1 cellular context compared by ENCODE assay signal in genomic region chr17:64496786-64497564, GRCh38.
A peak's percentile ranks its signal among the peaks of the same experiment; 100 is the strongest.
TF ChIP-seq lines count a peak whose summit lies in the region.

POLG2 (minus strand) TSS chr17:64497054; CDS start chr17:64496968, 86 bp downstream.

TF ChIP-seq in HepG2, 621 proteins besides CTCF, POLR2A, EP300 and RAD21 (continued from another document and continues in another):
- no peak for TF ChIP-seq HNF1A (IDR thresholded peaks at IDR 0.05; ENCODE audit: low read depth)
- TF ChIP-seq HNF1A (CRISPR knock-in tag; IDR thresholded peaks at IDR 0.05; ENCODE audit: borderline replicate concordance), result no peak; the same call in 1 of the 2 replicates
- peak; percentile 40 for TF ChIP-seq RXRB (CRISPR knock-in tag; IDR thresholded peaks at IDR 0.05; ENCODE audit: borderline replicate concordance)
- TF ChIP-seq ZSCAN29 (CRISPR knock-in tag; conservative IDR thresholded peaks at IDR 0.05), result peak; percentile 89
- TF ChIP-seq THRA (CRISPR knock-in tag; IDR thresholded peaks at IDR 0.05; ENCODE audit: borderline replicate concordance), result no peak
- no peak for TF ChIP-seq PHB2 (IDR thresholded peaks at IDR 0.05; ENCODE audit: partially characterized antibody)
- peak; percentile 85; the same call in 1 of the 2 replicates for TF ChIP-seq HDAC6 (IDR thresholded peaks at IDR 0.05; ENCODE audit: low read depth, low read length)
- peak; percentile 91 for TF ChIP-seq ZNF441 (CRISPR knock-in tag; IDR thresholded peaks at IDR 0.05; ENCODE audit: borderline replicate concordance)
- TF ChIP-seq ZNF383 (CRISPR knock-in tag; IDR thresholded peaks at IDR 0.05; ENCODE audit: borderline replicate concordance), result no peak
- peak; percentile 59; the same call in 1 of the 2 replicates for TF ChIP-seq ZNF160 (CRISPR knock-in tag; IDR thresholded peaks at IDR 0.05)
- TF ChIP-seq HIC2 (CRISPR knock-in tag; IDR thresholded peaks at IDR 0.05; ENCODE audit: low read depth), result no peak
- peak; percentile 87 for TF ChIP-seq ZFX (CRISPR knock-in tag; IDR thresholded peaks at IDR 0.05; ENCODE audit: low read depth)
- TF ChIP-seq TFAP4 (IDR thresholded peaks at IDR 0.05; ENCODE audit: borderline replicate concordance, low read depth), result no peak; the same call in 1 of the 2 replicates
- no peak; the same call in 1 of the 2 replicates for TF ChIP-seq KDM1A (CRISPR knock-in tag; IDR thresholded peaks at IDR 0.05)
- no peak for TF ChIP-seq BCL6 (CRISPR knock-in tag; IDR thresholded peaks at IDR 0.05)
- peak; percentile 89 for TF ChIP-seq NR2C2 (CRISPR knock-in tag; IDR thresholded peaks at IDR 0.05; ENCODE audit: borderline replicate concordance)
- TF ChIP-seq, protein P1, sequence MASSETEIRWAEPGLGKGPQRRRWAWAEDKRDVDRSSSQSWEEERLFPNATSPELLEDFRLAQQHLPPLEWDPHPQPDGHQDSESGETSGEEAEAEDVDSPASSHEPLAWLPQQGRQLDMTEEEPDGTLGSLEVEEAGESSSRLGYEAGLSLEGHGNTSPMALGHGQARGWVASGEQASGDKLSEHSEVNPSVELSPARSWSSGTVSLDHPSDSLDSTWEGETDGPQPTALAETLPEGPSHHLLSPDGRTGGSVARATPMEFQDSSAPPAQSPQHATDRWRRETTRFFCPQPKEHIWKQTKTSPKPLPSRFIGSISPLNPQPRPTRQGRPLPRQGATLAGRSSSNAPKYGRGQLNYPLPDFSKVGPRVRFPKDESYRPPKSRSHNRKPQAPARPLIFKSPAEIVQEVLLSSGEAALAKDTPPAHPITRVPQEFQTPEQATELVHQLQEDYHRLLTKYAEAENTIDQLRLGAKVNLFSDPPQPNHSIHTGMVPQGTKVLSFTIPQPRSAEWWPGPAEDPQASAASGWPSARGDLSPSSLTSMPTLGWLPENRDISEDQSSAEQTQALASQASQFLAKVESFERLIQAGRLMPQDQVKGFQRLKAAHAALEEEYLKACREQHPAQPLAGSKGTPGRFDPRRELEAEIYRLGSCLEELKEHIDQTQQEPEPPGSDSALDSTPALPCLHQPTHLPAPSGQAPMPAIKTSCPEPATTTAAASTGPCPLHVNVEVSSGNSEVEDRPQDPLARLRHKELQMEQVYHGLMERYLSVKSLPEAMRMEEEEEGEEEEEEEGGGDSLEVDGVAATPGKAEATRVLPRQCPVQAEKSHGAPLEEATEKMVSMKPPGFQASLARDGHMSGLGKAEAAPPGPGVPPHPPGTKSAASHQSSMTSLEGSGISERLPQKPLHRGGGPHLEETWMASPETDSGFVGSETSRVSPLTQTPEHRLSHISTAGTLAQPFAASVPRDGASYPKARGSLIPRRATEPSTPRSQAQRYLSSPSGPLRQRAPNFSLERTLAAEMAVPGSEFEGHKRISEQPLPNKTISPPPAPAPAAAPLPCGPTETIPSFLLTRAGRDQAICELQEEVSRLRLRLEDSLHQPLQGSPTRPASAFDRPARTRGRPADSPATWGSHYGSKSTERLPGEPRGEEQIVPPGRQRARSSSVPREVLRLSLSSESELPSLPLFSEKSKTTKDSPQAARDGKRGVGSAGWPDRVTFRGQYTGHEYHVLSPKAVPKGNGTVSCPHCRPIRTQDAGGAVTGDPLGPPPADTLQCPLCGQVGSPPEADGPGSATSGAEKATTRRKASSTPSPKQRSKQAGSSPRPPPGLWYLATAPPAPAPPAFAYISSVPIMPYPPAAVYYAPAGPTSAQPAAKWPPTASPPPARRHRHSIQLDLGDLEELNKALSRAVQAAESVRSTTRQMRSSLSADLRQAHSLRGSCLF (CRISPR knock-in tag; IDR thresholded peaks at IDR 0.05; ENCODE audit: borderline replicate concordance), result 0 out of 2 replicates have a peak, but pooled peaks have one; percentile 55
- peak; percentile 97 for TF ChIP-seq KDM5B (CRISPR knock-in tag; IDR thresholded peaks at IDR 0.05; ENCODE audit: borderline replicate concordance)
- TF ChIP-seq, protein P2, sequence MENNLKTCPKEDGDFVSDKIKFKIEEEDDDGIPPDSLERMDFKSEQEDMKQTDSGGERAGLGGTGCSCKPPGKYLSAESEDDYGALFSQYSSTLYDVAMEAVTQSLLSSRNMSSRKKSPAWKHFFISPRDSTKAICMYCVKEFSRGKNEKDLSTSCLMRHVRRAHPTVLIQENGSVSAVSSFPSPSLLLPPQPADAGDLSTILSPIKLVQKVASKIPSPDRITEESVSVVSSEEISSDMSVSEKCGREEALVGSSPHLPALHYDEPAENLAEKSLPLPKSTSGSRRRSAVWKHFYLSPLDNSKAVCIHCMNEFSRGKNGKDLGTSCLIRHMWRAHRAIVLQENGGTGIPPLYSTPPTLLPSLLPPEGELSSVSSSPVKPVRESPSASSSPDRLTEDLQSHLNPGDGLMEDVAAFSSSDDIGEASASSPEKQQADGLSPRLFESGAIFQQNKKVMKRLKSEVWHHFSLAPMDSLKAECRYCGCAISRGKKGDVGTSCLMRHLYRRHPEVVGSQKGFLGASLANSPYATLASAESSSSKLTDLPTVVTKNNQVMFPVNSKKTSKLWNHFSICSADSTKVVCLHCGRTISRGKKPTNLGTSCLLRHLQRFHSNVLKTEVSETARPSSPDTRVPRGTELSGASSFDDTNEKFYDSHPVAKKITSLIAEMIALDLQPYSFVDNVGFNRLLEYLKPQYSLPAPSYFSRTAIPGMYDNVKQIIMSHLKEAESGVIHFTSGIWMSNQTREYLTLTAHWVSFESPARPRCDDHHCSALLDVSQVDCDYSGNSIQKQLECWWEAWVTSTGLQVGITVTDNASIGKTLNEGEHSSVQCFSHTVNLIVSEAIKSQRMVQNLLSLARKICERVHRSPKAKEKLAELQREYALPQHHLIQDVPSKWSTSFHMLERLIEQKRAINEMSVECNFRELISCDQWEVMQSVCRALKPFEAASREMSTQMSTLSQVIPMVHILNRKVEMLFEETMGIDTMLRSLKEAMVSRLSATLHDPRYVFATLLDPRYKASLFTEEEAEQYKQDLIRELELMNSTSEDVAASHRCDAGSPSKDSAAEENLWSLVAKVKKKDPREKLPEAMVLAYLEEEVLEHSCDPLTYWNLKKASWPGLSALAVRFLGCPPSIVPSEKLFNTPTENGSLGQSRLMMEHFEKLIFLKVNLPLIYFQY (CRISPR knock-in tag; IDR thresholded peaks at IDR 0.05; ENCODE audit: borderline replicate concordance), result peak; percentile 6
- peak; percentile 93 for TF ChIP-seq ZNF275 (CRISPR knock-in tag; IDR thresholded peaks at IDR 0.05; ENCODE audit: borderline replicate concordance)
- peak; percentile 88; the same call in 1 of the 2 replicates for TF ChIP-seq SNAI1 (CRISPR knock-in tag; IDR thresholded peaks at IDR 0.05; ENCODE audit: borderline replicate concordance)
- TF ChIP-seq ZFP62 (CRISPR knock-in tag; IDR thresholded peaks at IDR 0.05), result no peak
- TF ChIP-seq KMT2B (CRISPR knock-in tag; IDR thresholded peaks at IDR 0.05), result peak; percentile 92
- TF ChIP-seq SMYD3 (CRISPR knock-in tag; IDR thresholded peaks at IDR 0.05), result peak; percentile 95; the same call in 1 of the 2 replicates
- TF ChIP-seq TBX3 (IDR thresholded peaks at IDR 0.05; ENCODE audit: borderline replicate concordance), result no peak
- no peak for TF ChIP-seq SIN3B (IDR thresholded peaks at IDR 0.05; ENCODE audit: low read length)
- TF ChIP-seq ZNF746 (CRISPR knock-in tag; IDR thresholded peaks at IDR 0.05), result no peak
- no peak; the same call in 1 of the 2 replicates for TF ChIP-seq ZKSCAN8 (CRISPR knock-in tag; IDR thresholded peaks at IDR 0.05; ENCODE audit: borderline replicate concordance)
- TF ChIP-seq RAD51 (IDR thresholded peaks at IDR 0.05; ENCODE audit: borderline replicate concordance), result no peak
- TF ChIP-seq DPF2 (CRISPR knock-in tag; IDR thresholded peaks at IDR 0.05; ENCODE audit: borderline replicate concordance, low read depth), result peak; percentile 19; the same call in 1 of the 2 replicates
- peak; percentile 90; the same call in 1 of the 2 replicates for TF ChIP-seq ZNF674 (CRISPR knock-in tag; IDR thresholded peaks at IDR 0.05; ENCODE audit: low read depth)
- no peak for TF ChIP-seq ZMYM2 (CRISPR knock-in tag; IDR thresholded peaks at IDR 0.05)
- peak; percentile 74 for TF ChIP-seq REL (CRISPR knock-in tag; conservative IDR thresholded peaks at IDR 0.05)
- TF ChIP-seq MLXIP (CRISPR knock-in tag; IDR thresholded peaks at IDR 0.05; ENCODE audit: borderline replicate concordance), result no peak
- TF ChIP-seq RFXANK (CRISPR knock-in tag; IDR thresholded peaks at IDR 0.05), result no peak; the same call in 1 of the 2 replicates
- TF ChIP-seq MTF1 (CRISPR knock-in tag; IDR thresholded peaks at IDR 0.05), result peak; percentile 63; the same call in 1 of the 2 replicates
- peak; percentile 88; the same call in 1 of the 2 replicates for TF ChIP-seq DMAP1 (CRISPR knock-in tag; IDR thresholded peaks at IDR 0.05)
- peak; percentile 21 for TF ChIP-seq ZEB1 (IDR thresholded peaks at IDR 0.05; ENCODE audit: insufficient replicate concordance, low read depth)
